In genomic region chr12:21989819-21990412, GRCh38 we compare ENCODE assay signal across 10 cellular contexts. TPM values are rescaled to one million over a fixed set of nuclear protein-coding genes. Genes with fewer than 3 reads are reported as not detected.
DNase-seq lines count a peak whose midpoint lies in the region; FAIRE-seq and TF ChIP-seq lines count a peak whose summit lies in the region.
"Had no signal": no experiment of that assay in that cellular context is flagged by ENCODE, and none has a peak within 500 bp of the region (broad histone marks: within the 10 kb centered on the region; RNA-seq: fewer than 3 reads in every experiment).

No MANE protein-coding gene starts in this region.

- no peak overlapping the region for H3K4me2 ChIP-seq in OCI-LY1 (ENCODE audit: low read length)
- H3K4me2 ChIP-seq in fibroblast of lung (ENCODE audit: extremely low read depth, insufficient read depth, low read length): no peak overlapping the region
- no peak overlapping the region for H3K4me2 ChIP-seq in smooth muscle cell
- H3K4me2 ChIP-seq: BLaER1 treated with 17β-estradiol and CSF1 and Interleukin-3, amounts not matched to agents 10 nM and 100 nM had no signal

- peak; percentile 54 for TF ChIP-seq CTCF in OCI-LY1 (IDR thresholded peaks at IDR 0.05; ENCODE audit: low read length)
- TF ChIP-seq CTCF in fibroblast of lung (conservative IDR thresholded peaks at IDR 0.05 in 1 of 2, IDR thresholded peaks at IDR 0.05 in 1 of 2; ENCODE audit: low read depth in 1 of 2, low read length in 2 of 2): peak; percentile 64 to 74
- peak; percentile 66 for TF ChIP-seq CTCF in smooth muscle cell (IDR thresholded peaks at IDR 0.05; ENCODE audit: borderline replicate concordance, insufficient read depth, poor library complexity, severe bottlenecking)

- DNase-seq in NCI-H1694 treated with DMSO at 0.1 percent for 48 hours (lab: John Stamatoyannopoulos, UW) (peak; percentile 35), NCI-H1694 (lab: John Stamatoyannopoulos, UW) (no peak), fibroblast of lung (ENCODE audit: low read depth in 2 of 2) (peak; percentile 25 to 74), smooth muscle cell (lab: John Stamatoyannopoulos, UW; ENCODE audit: unreplicated experiment) (no peak), COLO829 (ENCODE audit: low spot score) (no peak), NCI-H146 treated with DMSO at 0.1 percent for 48 hours (lab: John Stamatoyannopoulos, UW; ENCODE audit: unreplicated experiment) (no peak), GM12892 (ENCODE audit: insufficient read length) (no peak)

- H2AFZ ChIP-seq in OCI-LY1 (ENCODE audit: low read length) (no peak overlapping the region), fibroblast of lung (ENCODE audit: low read length) (no peak overlapping the region), smooth muscle cell (ENCODE audit: low read depth) (no peak overlapping the region)

- H3K9me3 ChIP-seq in OCI-LY1 (ENCODE audit: low read length): no peaks in the 10 kb centered on the region
- no peaks in the 10 kb centered on the region for H3K9me3 ChIP-seq in fibroblast of lung (ENCODE audit: control insufficient read depth, insufficient read depth, low read depth, low read length)
- no peaks in the 10 kb centered on the region for H3K9me3 ChIP-seq in smooth muscle cell (replicated peaks; ENCODE audit: low read depth)
- H3K9me3 ChIP-seq: BLaER1 treated with 17β-estradiol and CSF1 and Interleukin-3, amounts not matched to agents 10 nM and 100 nM had no signal

- H3K79me2 ChIP-seq in OCI-LY1 (ENCODE audit: insufficient read depth, low read length) (no peaks in the 10 kb centered on the region), fibroblast of lung (ENCODE audit: control insufficient read depth, insufficient read depth, low read length) (no peaks in the 10 kb centered on the region), smooth muscle cell (ENCODE audit: low read depth) (no peaks in the 10 kb centered on the region)

- H3K36me3 ChIP-seq in OCI-LY1 (ENCODE audit: insufficient read depth, low read length) (no peaks in the 10 kb centered on the region), fibroblast of lung (ENCODE audit: control insufficient read depth, insufficient read depth, low read length) (no peaks in the 10 kb centered on the region), smooth muscle cell (ENCODE audit: low read depth) (no peaks in the 10 kb centered on the region)
- H3K36me3 ChIP-seq: BLaER1 treated with 17β-estradiol and CSF1 and Interleukin-3, amounts not matched to agents 10 nM and 100 nM had no signal

- H3K4me1 ChIP-seq in OCI-LY1 (ENCODE audit: insufficient read depth, low read length, severe bottlenecking): no peaks in the 10 kb centered on the region
- H3K4me1 ChIP-seq in fibroblast of lung (ENCODE audit: control insufficient read depth, extremely low read depth, insufficient read depth, low read length): no peaks in the 10 kb centered on the region
- no peaks in the 10 kb centered on the region for H3K4me1 ChIP-seq in smooth muscle cell (ENCODE audit: low read depth)

- H3K9ac ChIP-seq in OCI-LY1 (ENCODE audit: low read length): no peak overlapping the region
- no peak overlapping the region for H3K9ac ChIP-seq in fibroblast of lung (ENCODE audit: insufficient read depth, low read length)
- no peak overlapping the region for H3K9ac ChIP-seq in smooth muscle cell (ENCODE audit: low read depth)
- H3K9ac ChIP-seq: BLaER1 treated with 17β-estradiol and CSF1 and Interleukin-3, amounts not matched to agents 10 nM and 100 nM had no signal

- H3K4me3 ChIP-seq in OCI-LY1 (ENCODE audit: low read depth, low read length, poor library complexity, severe bottlenecking) (no peak overlapping the region), fibroblast of lung (replicated peaks in 1 of 4; ENCODE audit: control extremely low read depth in 1 of 4, insufficient read depth in 1 of 4, low read depth in 3 of 4, low read length in 4 of 4) (no peak overlapping the region), smooth muscle cell (no peak overlapping the region)
- H3K4me3 ChIP-seq: BLaER1 treated with 17β-estradiol and CSF1 and Interleukin-3, amounts not matched to agents 10 nM and 100 nM had no signal

- H3F3A ChIP-seq in OCI-LY1 (ENCODE audit: insufficient read depth, low read length): no peaks in the 10 kb centered on the region
- H3F3A ChIP-seq in smooth muscle cell (ENCODE audit: low read depth): no peaks in the 10 kb centered on the region

- FAIRE-seq in GM12892 (lab: Jason Lieb, UNC): no peak

- WGBS in smooth muscle cell (ENCODE audit: low lambda C conversion rate): 47% methylated on average over 5 of the region's 5 CpGs

- H3K9me2 ChIP-seq in OCI-LY1 (ENCODE audit: low read depth, low read length): no peaks in the 10 kb centered on the region

- H3K27ac ChIP-seq in OCI-LY1 (ENCODE audit: low read depth, low read length, poor library complexity, severe bottlenecking) (no peak overlapping the region), fibroblast of lung (ENCODE audit: insufficient read depth, low read length) (no peak overlapping the region), smooth muscle cell (ENCODE audit: low read depth) (no peak overlapping the region)
- H3K27ac ChIP-seq: BLaER1 treated with 17β-estradiol and CSF1 and Interleukin-3, amounts not matched to agents 10 nM and 100 nM; epithelial cell of prostate had no signal

- H4K20me1 ChIP-seq in OCI-LY1 (ENCODE audit: insufficient read depth, low read length): no peaks in the 10 kb centered on the region
- no peaks in the 10 kb centered on the region for H4K20me1 ChIP-seq in fibroblast of lung (ENCODE audit: control insufficient read depth, extremely low read depth, insufficient read depth, low read length)
- H4K20me1 ChIP-seq in smooth muscle cell (ENCODE audit: low read depth): no peaks in the 10 kb centered on the region
- H4K20me1 ChIP-seq: BLaER1 treated with 17β-estradiol and CSF1 and Interleukin-3, amounts not matched to agents 10 nM and 100 nM had no signal

- H3K27me3 ChIP-seq in OCI-LY1 (ENCODE audit: insufficient read depth, low read length) (no peaks in the 10 kb centered on the region), fibroblast of lung (ENCODE audit: control insufficient read depth, insufficient read depth, low read length) (no peaks in the 10 kb centered on the region), smooth muscle cell (ENCODE audit: low read depth) (no peaks in the 10 kb centered on the region)
- H3K27me3 ChIP-seq: BLaER1 treated with 17β-estradiol and CSF1 and Interleukin-3, amounts not matched to agents 10 nM and 100 nM had no signal

- no peak for TF ChIP-seq POLR2A in GM12892 (IDR thresholded peaks at IDR 0.05; ENCODE audit: low read depth, low read length)

RNA-seq across cellular contexts. Expression of gene ABCC9, which starts 48.7 kb away (rescaled TPM):
- total RNA-seq in fibroblast of lung (8.7 and 9.9 TPM in 2 replicates), smooth muscle cell (0.22 and 0.45 TPM in 2 replicates)
- polyA plus RNA-seq in fibroblast of lung (5.9 and 31.1 TPM in 2 replicates), smooth muscle cell (not detected in 2 replicates)
- polyA plus RNA-seq in fibroblast of lung (2012): 3.1 and 14.6 TPM in 2 replicates
- 4.1 and 14.0 TPM in 2 replicates for polyA minus RNA-seq in fibroblast of lung (ENCODE audit: low replicate concordance)
- not detected for polyA plus RNA-seq in GM12892 (2012; ENCODE audit: missing spikeins)

RNA-seq across cellular contexts. Expression of gene CMAS, which starts 56.1 kb away (rescaled TPM):
- total RNA-seq in fibroblast of lung (19.0 and 24.3 TPM in 2 replicates), smooth muscle cell (31.1 and 33.8 TPM in 2 replicates)
- polyA plus RNA-seq in fibroblast of lung (22.3 and 25.6 TPM in 2 replicates), smooth muscle cell (48.9 and 55.6 TPM in 2 replicates)
- polyA plus RNA-seq in fibroblast of lung (2012): 28.0 and 29.8 TPM in 2 replicates
- polyA minus RNA-seq in fibroblast of lung (ENCODE audit: low replicate concordance): 0.26 and 5.6 TPM in 2 replicates
- 42.8 TPM for polyA plus RNA-seq in GM12892 (2012; ENCODE audit: missing spikeins)

Comparison
In these comparisons a context has a peak if more than half of its experiments do, and no peak if none do; other contexts are left out.
1. DNase-seq: peak in NCI-H1694 treated with DMSO at 0.1 percent for 48 hours (single experiment) and fibroblast of lung (2 of 2); none in NCI-H1694 (single experiment), smooth muscle cell (single experiment), COLO829 (single experiment), NCI-H146 treated with DMSO at 0.1 percent for 48 hours (single experiment) and GM12892 (single experiment).
2. Peak in every context shown above with its lines, with median percentiles within 50 percentile points of each other: CTCF ChIP-seq.